Comparison of ENCODE assay signal across 8 cellular contexts in the genomic region with DNA sequence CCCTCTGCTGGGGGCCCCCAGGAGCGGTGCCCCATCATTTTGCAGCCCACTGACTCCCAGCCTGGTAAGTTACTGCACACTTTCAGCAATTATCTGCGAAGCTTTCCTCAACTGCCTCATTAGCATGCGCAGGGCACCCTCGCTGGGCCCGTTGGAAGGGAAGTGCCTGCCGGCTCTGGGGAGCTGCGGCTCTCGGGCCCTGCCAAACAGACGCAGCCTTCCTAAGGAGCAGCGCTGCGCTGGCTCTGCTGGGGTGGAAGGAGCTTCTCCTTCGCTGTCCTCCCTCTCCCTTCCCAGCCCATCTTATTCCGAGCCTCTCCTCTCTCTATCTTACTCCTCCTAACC.
A peak's percentile ranks its signal among the peaks of the same experiment; 100 is the strongest.
DNase-seq lines count a peak whose midpoint lies in the region; ATAC-seq and TF ChIP-seq lines count a peak whose summit lies in the region.

No MANE protein-coding gene starts in this region.

- H2BK120ac ChIP-seq in neuronal stem cell (ENCODE audit: low read depth, low read length), result no peak overlapping the region

- H3K4me3 ChIP-seq in gastroesophageal sphincter (peak overlapping the region in 1 of 2 donors; percentile 41), neuronal stem cell (ENCODE audit: low read length in 2 of 2) (peak overlapping the region; percentile 57 to 76)

- H2BK12ac ChIP-seq in neuronal stem cell (ENCODE audit: low read length), result no peak overlapping the region

- no peak overlapping the region for H3K4ac ChIP-seq in neuronal stem cell (ENCODE audit: low read length)

- H3K27ac ChIP-seq in gastroesophageal sphincter (peak overlapping the region in 1 of 4 donors; percentile 12), neuronal stem cell (replicated peaks; ENCODE audit: low read length) (no peak overlapping the region)

- no peaks in the 10 kb centered on the region for H3K79me1 ChIP-seq in neuronal stem cell (ENCODE audit: low read depth, low read length)

- H2AK5ac ChIP-seq in neuronal stem cell (ENCODE audit: low read depth, low read length), result no peak overlapping the region

- no peak overlapping the region for H2BK5ac ChIP-seq in neuronal stem cell (ENCODE audit: low read length)

- 17 to 23% methylated on average over 5 to 11 of the region's 13 CpGs for WGBS in gastroesophageal sphincter (ENCODE audit: low coverage in 1 of 2), 2 donors
- no CpG with 5 or more reads among the region's 13 CpGs for WGBS in neuronal stem cell (ENCODE audit: extremely low coverage in 2 of 2, insufficient read length in 2 of 2, insufficient replicate concordance in 1 of 2), 2 donors

- H3K23ac ChIP-seq in neuronal stem cell (ENCODE audit: low read depth, low read length, poor library complexity), result no peak overlapping the region

- no peak for TF ChIP-seq EP300 in gastroesophageal sphincter (IDR thresholded peaks at IDR 0.05)

- ATAC-seq in gastroesophageal sphincter, result peak; percentile 65
- no peak for ATAC-seq in GM21423 (IDR thresholded peaks at IDR 0.05; ENCODE audit: unreplicated experiment)
- no peak for ATAC-seq in GM18520 (IDR thresholded peaks at IDR 0.05; ENCODE audit: unreplicated experiment)
- ATAC-seq in GM21619 (IDR thresholded peaks at IDR 0.05; ENCODE audit: unreplicated experiment), result no peak

- no peak for TF ChIP-seq POLR2A in gastroesophageal sphincter (IDR thresholded peaks at IDR 0.05)

- H4K91ac ChIP-seq in neuronal stem cell (ENCODE audit: low read depth, low read length, poor library complexity), result no peak overlapping the region

- H3K9me3 ChIP-seq in gastroesophageal sphincter, result no peaks in the 10 kb centered on the region
- no peaks in the 10 kb centered on the region for H3K9me3 ChIP-seq in neuronal stem cell (replicated peaks in 1 of 2; ENCODE audit: control insufficient read depth in 2 of 2, insufficient read depth in 1 of 2, low read depth in 1 of 2, low read length in 2 of 2)

- DNase-seq in DMS79 treated with DMSO at 0.1 percent for 48 hours (lab: John Stamatoyannopoulos, UW) (peak; percentile 28), SK-N-DZ (ENCODE audit: low spot score) (peak; percentile 44), neuronal stem cell (ENCODE audit: low spot score) (peak; percentile 18), COR-L47 (lab: John Stamatoyannopoulos, UW) (no peak)

- H2AFZ ChIP-seq in neuronal stem cell (ENCODE audit: low read length), result peak overlapping the region; percentile 93

- peaks cover 0 to 15% (median 8%) of the 10 kb centered on the region in 3 donors for H3K4me1 ChIP-seq in gastroesophageal sphincter
- H3K4me1 ChIP-seq in neuronal stem cell (ENCODE audit: control insufficient read depth in 2 of 2, insufficient read depth in 1 of 2, low read depth in 1 of 2, low read length in 2 of 2), result peaks cover 3 to 4% of the 10 kb centered on the region in 2 donors

- H3K4me2 ChIP-seq in neuronal stem cell (ENCODE audit: insufficient read depth, low read length, poor library complexity, severe bottlenecking), result peak overlapping the region; percentile 77

- peak overlapping the region; percentile 18 for H3K9ac ChIP-seq in neuronal stem cell (ENCODE audit: low read depth, low read length, poor library complexity)

- H3K18ac ChIP-seq in neuronal stem cell (ENCODE audit: low read length), result peak overlapping the region; percentile 19

- no peak for TF ChIP-seq CTCF in gastroesophageal sphincter (IDR thresholded peaks at IDR 0.05)

- no peaks in the 10 kb centered on the region for H3K36me3 ChIP-seq in gastroesophageal sphincter
- H3K36me3 ChIP-seq in neuronal stem cell (replicated peaks in 1 of 2; ENCODE audit: control insufficient read depth in 2 of 2, insufficient read depth in 2 of 2, low read length in 2 of 2), result no peaks in the 10 kb centered on the region

- H4K8ac ChIP-seq in neuronal stem cell (ENCODE audit: low read depth, low read length), result no peak overlapping the region

- H2BK15ac ChIP-seq in neuronal stem cell (ENCODE audit: low read length), result no peak overlapping the region

- no peak overlapping the region for H3K14ac ChIP-seq in neuronal stem cell (ENCODE audit: low read length)

- no peaks in the 10 kb centered on the region for H3K27me3 ChIP-seq in gastroesophageal sphincter
- no peaks in the 10 kb centered on the region for H3K27me3 ChIP-seq in neuronal stem cell (ENCODE audit: control insufficient read depth in 3 of 3, insufficient read depth in 3 of 3, low read depth in 1 of 3, low read length in 3 of 3)
